8 cellular contexts compared by ENCODE assay signal in the genomic region with DNA sequence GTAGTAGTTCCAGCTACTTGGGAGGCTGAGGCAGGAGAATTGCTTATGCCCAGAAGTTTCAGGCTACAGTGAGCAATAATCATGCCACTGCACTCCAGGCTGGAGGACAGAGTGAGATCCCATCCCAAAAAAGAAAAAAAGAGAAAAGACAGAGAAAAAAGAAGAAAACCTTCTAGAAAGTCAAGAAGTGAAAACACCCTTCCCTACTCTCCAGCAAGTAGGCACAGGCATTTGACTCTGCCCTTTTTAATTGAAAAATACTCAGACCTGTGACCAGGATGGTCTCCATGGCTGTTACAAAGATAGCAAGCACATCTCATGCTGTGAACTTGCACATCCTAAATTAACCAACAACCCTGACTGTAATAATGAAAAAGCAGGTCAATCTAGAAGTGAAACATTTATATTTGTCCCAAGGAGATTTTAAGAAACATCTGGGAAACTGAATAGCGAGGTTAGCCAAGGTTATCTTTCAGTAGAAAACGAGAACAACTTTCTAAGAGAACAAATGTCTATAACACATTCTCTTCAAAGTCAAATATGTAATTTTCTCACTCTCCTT. TPM values are rescaled to one million over a fixed set of nuclear protein-coding genes. Genes with fewer than 3 reads are reported as not detected.
DNase-seq lines count a peak whose midpoint lies in the region; ATAC-seq and TF ChIP-seq lines count a peak whose summit lies in the region.

No MANE protein-coding gene starts in this region.

- no peaks in the 10 kb centered on the region for H3K36me3 ChIP-seq in osteoblast (ENCODE audit: insufficient read depth, low read length)

- peak overlapping the region; percentile 91 for H2AFZ ChIP-seq in osteoblast (ENCODE audit: low read length)

- H3K4me3 ChIP-seq in astrocyte of the cerebellum (ENCODE audit: low read depth, low read length): peak overlapping the region; percentile 85
- peak overlapping the region; percentile 86 for H3K4me3 ChIP-seq in osteoblast (ENCODE audit: insufficient read depth, low read length)

- H3K27ac ChIP-seq in osteoblast (ENCODE audit: low read depth, low read length): peak overlapping the region; percentile 83

- peak overlapping the region; percentile 95 for H3K4me2 ChIP-seq in osteoblast (ENCODE audit: insufficient read depth, low read length)

- peaks cover 11% of the 10 kb centered on the region for H3K27me3 ChIP-seq in osteoblast (ENCODE audit: insufficient read depth, low read length)

- no peaks in the 10 kb centered on the region for H4K20me1 ChIP-seq in osteoblast (ENCODE audit: insufficient read depth, low read length)

- H3K79me2 ChIP-seq in osteoblast (ENCODE audit: insufficient read depth, low read length): peaks cover 37% of the 10 kb centered on the region

- H3K4me1 ChIP-seq in osteoblast (ENCODE audit: insufficient read depth, low read length): peaks cover 11% of the 10 kb centered on the region

- peak; percentile 31 for ATAC-seq in GM19023 (IDR thresholded peaks at IDR 0.05; ENCODE audit: unreplicated experiment)
- ATAC-seq in HG02885 (IDR thresholded peaks at IDR 0.05; ENCODE audit: poor library complexity, unreplicated experiment): peak; percentile 32
- no peak for ATAC-seq in omental fat pad (ENCODE audit: low FRiP score)

- no peak for DNase-seq in astrocyte of the cerebellum (ENCODE audit: low read depth)
- no peak for DNase-seq in osteoblast (ENCODE audit: insufficient read length, low spot score, missing footprints)
- no peak for DNase-seq in activated naive CD4-positive, alpha-beta T cell treated with Interleukin-2 at 50 U/mL for 16 hours
- no peak for DNase-seq in NCI-H1105 treated with DMSO at 0.1 percent for 48 hours (lab: John Stamatoyannopoulos, UW)
- no peak for DNase-seq in cortex of kidney (lab: John Stamatoyannopoulos, UW)
- DNase-seq in omental fat pad (ENCODE audit: low spot score): no peak

- in situ Hi-C loops in astrocyte of the cerebellum (cut with HindIII; ENCODE audit: low sequenced_read_pairs): no loop called here

- H3K9me3 ChIP-seq in osteoblast (ENCODE audit: low read depth, low read length): no peaks in the 10 kb centered on the region

- TF ChIP-seq CTCF in astrocyte of the cerebellum (IDR thresholded peaks at IDR 0.05; ENCODE audit: low read depth, low read length, missing control alignments) (no peak), osteoblast (IDR thresholded peaks at IDR 0.05; ENCODE audit: extremely low read depth, low read depth, low read length) (no peak), omental fat pad (IDR thresholded peaks at IDR 0.05) (no peak)

RNA-seq across cellular contexts. Expression of a gene that starts 2.0 kb away (rescaled TPM):
- total RNA-seq in osteoblast (50.3 and 69.2 TPM in 2 replicates), omental fat pad (100 to 1,000 TPM in 2 of 4 donors, 10 to 100 TPM in 2; 83.9 to 169 (median 96.9) TPM)
